Comparison of ENCODE assay signal across 8 cellular contexts in genomic region chr19:47113446-47114348, GRCh38. TPM values are rescaled to one million over a fixed set of nuclear protein-coding genes. Genes with fewer than 3 reads are reported as not detected.
DNase-seq lines count a peak whose midpoint lies in the region; ATAC-seq and TF ChIP-seq lines count a peak whose summit lies in the region.

Gene ZC3H4 (minus strand): TSS chr19:47113776. CDS start chr19:47112584, 1,192 bp downstream.

- ATAC-seq in Panc1, result peak; percentile 63
- ATAC-seq in mucosa of descending colon, result peak; percentile 57

- TF ChIP-seq CTCF in Panc1 (IDR thresholded peaks at IDR 0.05) (no peak), epithelial cell of proximal tubule (conservative IDR thresholded peaks at IDR 0.05; ENCODE audit: low read depth, low read length) (no peak), mucosa of descending colon (IDR thresholded peaks at IDR 0.05) (no peak)

- H3K27ac Mint-ChIP-seq in activated T-cell treated with anti-CD3 and anti-CD28 coated beads, Interleukin-2, amount 50 U/mL, for 24 hours, result peak within 1 kb of the TSS; percentile 100

- H3K4me3 ChIP-seq in Panc1 (ENCODE audit: low read depth in 2 of 2, low read length in 2 of 2) (peak within 1 kb of the TSS; percentile 85 to 97), epithelial cell of proximal tubule (ENCODE audit: low read depth, low read length) (peak within 1 kb of the TSS; percentile 88), mucosa of descending colon (peak within 1 kb of the TSS; percentile 92)

- H3K27me3 Mint-ChIP-seq in activated T-cell treated with anti-CD3 and anti-CD28 coated beads, Interleukin-2, amount 50 U/mL, for 24 hours, result no peaks in the 10 kb centered on the region

- H3K36me3 ChIP-seq in KOPT-K1 (ENCODE audit: insufficient read depth, low read length), result peaks cover 19% of the 10 kb centered on the region
- no peaks in the 10 kb centered on the region; the same call in 1 of the 2 replicates for H3K36me3 ChIP-seq in Panc1 (ENCODE audit: control insufficient read depth, insufficient read depth, low read length)
- H3K36me3 ChIP-seq in mucosa of descending colon (ENCODE audit: low read depth), result no peaks in the 10 kb centered on the region

- intact Hi-C loops in Panc1 (cut with micrococcal nuclease; ENCODE audit: unreplicated experiment) (no loop called here), mucosa of descending colon (cut with DNase I, micrococcal nuclease) (no loop called here)

- no peaks in the 10 kb centered on the region for H3K27me3 ChIP-seq in Panc1 (ENCODE audit: control insufficient read depth, insufficient read depth, low read length)

- CTCF ChIA-PET in Panc1 (lab: Charles Lee), result interaction anchor here (0.6 kb wide), 1 partner anchor 363 kb away, joined by 5 read pairs; no protein-coding TSS in a partner anchor

- H3K9me3 Mint-ChIP-seq in activated T-cell treated with anti-CD3 and anti-CD28 coated beads, Interleukin-2, amount 50 U/mL, for 24 hours, result no peaks in the 10 kb centered on the region

- H3K4me3 Mint-ChIP-seq in activated T-cell treated with anti-CD3 and anti-CD28 coated beads, Interleukin-2, amount 50 U/mL, for 24 hours, result peak within 1 kb of the TSS; percentile 93

- H3K9me3 ChIP-seq in KOPT-K1 (ENCODE audit: insufficient read depth, low read length, poor library complexity, severe bottlenecking) (no peaks in the 10 kb centered on the region), Panc1 (ENCODE audit: control insufficient read depth, insufficient read depth, low read depth, low read length) (no peaks in the 10 kb centered on the region), mucosa of descending colon (no peaks in the 10 kb centered on the region)

- in situ Hi-C loops in Panc1 (cut with HindIII; ENCODE audit: low pct_unique_long_range_greater_than_20kb, low sequenced_read_pairs), result no loop called here

- H3K4me1 ChIP-seq in Panc1 (ENCODE audit: control insufficient read depth, insufficient read depth, low read length), result peaks cover 15% of the 10 kb centered on the region
- peaks cover 4% of the 10 kb centered on the region for H3K4me1 ChIP-seq in mucosa of descending colon (ENCODE audit: low read depth)

- POLR2A ChIA-PET in Panc1 (lab: Charles Lee), result interaction anchor here (0.5 to 1.4 kb wide), 7 partner anchors 8 to 503 kb away, joined by 3 to 6 read pairs (median 4); partner anchors contain the start of gene SAE1

- H3K27ac ChIP-seq in KOPT-K1 (ENCODE audit: low read depth, low read length, poor library complexity, severe bottlenecking) (peak within 1 kb of the TSS; percentile 100), Panc1 (ENCODE audit: low read length) (peak within 1 kb of the TSS; percentile 97)

- TSS peak; percentile 99 for BruUV-seq in Panc1 (replicated peaks; lab: Mats Ljungman, UMichigan)

- DNase-seq in AG20443 (ENCODE audit: low spot score) (peak; percentile 90), GM19238 (ENCODE audit: insufficient read length, low spot score) (peak; percentile 78), Panc1 (ENCODE audit: low read depth, low spot score) (peak; percentile 77), epithelial cell of proximal tubule (ENCODE audit: low read depth) (peak; percentile 56), mucosa of descending colon (peak; percentile 95 to 97 (median 96))
- peak; percentile 94 for DNase-seq in activated T-cell treated with anti-CD3 and anti-CD28 coated beads, Interleukin-2, amount 50 U/mL, for 24 hours
- peak; percentile 89 for DNase-seq in stimulated activated CD8-positive, alpha-beta memory T cell treated with anti-CD3 and anti-CD28 coated beads, Interleukin-4, amount 100 ng/mL, for 24 hours (ENCODE audit: low read depth)

- H3K4me1 Mint-ChIP-seq in activated T-cell treated with anti-CD3 and anti-CD28 coated beads, Interleukin-2, amount 50 U/mL, for 24 hours (ENCODE audit: low read depth), result peaks cover 24% of the 10 kb centered on the region

- peaks cover 39% of the 10 kb centered on the region for H3K36me3 Mint-ChIP-seq in activated T-cell treated with anti-CD3 and anti-CD28 coated beads, Interleukin-2, amount 50 U/mL, for 24 hours (ENCODE audit: low read depth)

RNA-seq across cellular contexts. Expression of gene ZC3H4, which starts in this region (rescaled TPM):
- 42.7 TPM for total RNA-seq in Panc1 (2021; ENCODE audit: unreplicated experiment)
- 18.9 TPM for polyA plus RNA-seq in Panc1 (2012; ENCODE audit: insufficient read length)
- 18.3 and 30.0 TPM in 2 replicates for total RNA-seq in epithelial cell of proximal tubule
- 10 to 100 TPM; 44.4 to 53.4 (median 52.8) TPM for total RNA-seq in mucosa of descending colon

Comparison
In these comparisons a context has a peak if more than half of its experiments do, and no peak if none do; other contexts are left out.
1. Peak in every context shown above with its lines: DNase-seq, ATAC-seq, H3K4me3 ChIP-seq and H3K27ac ChIP-seq.